Comparison of ENCODE assay signal across 8 cellular contexts in genomic region chr2:45009303-45009927, GRCh38. TPM values are rescaled to one million over a fixed set of nuclear protein-coding genes. Genes with fewer than 3 reads are reported as not detected.
DNase-seq lines count a peak whose midpoint lies in the region; ATAC-seq and TF ChIP-seq lines count a peak whose summit lies in the region.

Gene SIX2, minus strand, starts transcription at chr2:45009452. Its CDS starts 342 bp downstream, at chr2:45009110.

- peaks cover 44% of the 10 kb centered on the region for H3K4me1 Mint-ChIP-seq in WTC11
- H3K4me1 Mint-ChIP-seq in naive thymus-derived CD8-positive, alpha-beta T cell = peaks cover 16 to 55% (median 50%) of the 10 kb centered on the region in 4 donors

- DNase-seq in SIG-M5 treated with dmso at 0.1 percent for 504 hours (lab: John Stamatoyannopoulos, UW; ENCODE audit: unreplicated experiment) = peak; percentile 64
- DNase-seq in SIG-M5 (lab: John Stamatoyannopoulos, UW) = no peak
- DNase-seq in NCI-H1436 treated with DMSO at 0.1 percent for 48 hours (lab: John Stamatoyannopoulos, UW) = peak; percentile 95
- DNase-seq in WTC11 (ENCODE audit: low spot score) = peak; percentile 97
- DNase-seq in fibroblast of the conjunctiva (ENCODE audit: low read depth) = peak; percentile 91
- DNase-seq in naive thymus-derived CD8-positive, alpha-beta T cell = no peak
- DNase-seq in inferior parietal cortex (ENCODE audit: extremely low spot score) = no peak

- H3K27ac Mint-ChIP-seq in WTC11 = no peak within 1 kb of the TSS
- peak within 1 kb of the TSS in 1 of 10 donors; percentile 40 for H3K27ac Mint-ChIP-seq in naive thymus-derived CD8-positive, alpha-beta T cell

- CTCF ChIA-PET in WTC11 (lab: Charles Lee) = interaction anchor here (0.5 to 7.3 kb wide), 11 partner anchors 8 to 602 kb away, joined by 3 to 113 read pairs (median 4); partner anchors contain the start of gene SRBD1

- H3K9me3 Mint-ChIP-seq in WTC11 = no peaks in the 10 kb centered on the region
- peaks cover 0 to 2% (median 0%) of the 10 kb centered on the region in 9 donors for H3K9me3 Mint-ChIP-seq in naive thymus-derived CD8-positive, alpha-beta T cell

- peaks cover 93% of the 10 kb centered on the region for H3K27me3 Mint-ChIP-seq in WTC11 (ENCODE audit: low read depth)
- peaks cover 32 to 86% (median 56%) of the 10 kb centered on the region in 5 donors for H3K27me3 Mint-ChIP-seq in naive thymus-derived CD8-positive, alpha-beta T cell

- POLR2A ChIA-PET in WTC11 (lab: Charles Lee) = no interaction called here
- POLR2A ChIA-PET in naive thymus-derived CD8-positive, alpha-beta T cell (lab: Charles Lee) = no interaction called here

- peak; percentile 73 for ATAC-seq in WTC11
- ATAC-seq in naive thymus-derived CD8-positive, alpha-beta T cell = peak; percentile 18 to 23
- ATAC-seq in HG03442 (IDR thresholded peaks at IDR 0.05; ENCODE audit: unreplicated experiment) = no peak

- TF ChIP-seq CTCF in WTC11 (IDR thresholded peaks at IDR 0.05) = no peak

- H3K36me3 Mint-ChIP-seq in WTC11 = 0 out of 2 replicates have a peak, but pooled peaks cover 2% of the 10 kb centered on the region
- H3K36me3 Mint-ChIP-seq in naive thymus-derived CD8-positive, alpha-beta T cell = peaks cover 0 to 1% (median 0%) of the 10 kb centered on the region in 3 donors

- peak within 1 kb of the TSS; percentile 74 for H3K4me3 Mint-ChIP-seq in WTC11
- H3K4me3 Mint-ChIP-seq in naive thymus-derived CD8-positive, alpha-beta T cell = peak within 1 kb of the TSS; percentile 73 to 93 (median 78)

TF ChIP-seq in WTC11, 78 proteins besides CTCF, POLR2A, EP300 and RAD21 (continues in another document):
- no peak; the same call in 1 of the 2 replicates for TF ChIP-seq MAX (CRISPR knock-in tag; IDR thresholded peaks at IDR 0.05)
- no peak for TF ChIP-seq NFATC4 (CRISPR knock-in tag; IDR thresholded peaks at IDR 0.05)
- TF ChIP-seq SMAD3 (CRISPR knock-in tag; IDR thresholded peaks at IDR 0.05; ENCODE audit: borderline replicate concordance) = no peak
- TF ChIP-seq ERG (CRISPR knock-in tag; IDR thresholded peaks at IDR 0.05) = no peak
- TF ChIP-seq MXD4 (CRISPR knock-in tag; IDR thresholded peaks at IDR 0.05; ENCODE audit: borderline replicate concordance) = no peak
- no peak for TF ChIP-seq TCF7 (CRISPR knock-in tag; IDR thresholded peaks at IDR 0.05; ENCODE audit: low read depth)
- TF ChIP-seq FOXP4 (CRISPR knock-in tag; IDR thresholded peaks at IDR 0.05) = 0 out of 2 replicates have a peak, but pooled peaks have one; percentile 29
- peak; percentile 33; the same call in 1 of the 2 replicates for TF ChIP-seq NFYB (CRISPR knock-in tag; conservative IDR thresholded peaks at IDR 0.05; ENCODE audit: low read depth)
- TF ChIP-seq ZNF121 (CRISPR knock-in tag; IDR thresholded peaks at IDR 0.05) = no peak
- TF ChIP-seq ZNF532 (CRISPR knock-in tag; IDR thresholded peaks at IDR 0.05; ENCODE audit: borderline replicate concordance) = no peak
- TF ChIP-seq MYBL2 (CRISPR knock-in tag; IDR thresholded peaks at IDR 0.05) = no peak
- no peak for TF ChIP-seq ZNF425 (CRISPR knock-in tag; conservative IDR thresholded peaks at IDR 0.05)
- no peak for TF ChIP-seq E2F4 (CRISPR knock-in tag; IDR thresholded peaks at IDR 0.05; ENCODE audit: borderline replicate concordance, low read depth)

RNA-seq across cellular contexts. Expression of gene SIX2, which starts in this region (rescaled TPM):
- total RNA-seq in WTC11 (2021) = 1.2 to 1.7 TPM (median 1.5 TPM) in 3 replicates
- total RNA-seq in naive thymus-derived CD8-positive, alpha-beta T cell = not detected
- polyA plus RNA-seq in naive thymus-derived CD8-positive, alpha-beta T cell = not detected

Comparison
In these comparisons a context has a peak if more than half of its experiments do, and no peak if none do; other contexts are left out.
1. DNase-seq: peak in SIG-M5 treated with dmso at 0.1 percent for 504 hours (single experiment), NCI-H1436 treated with DMSO at 0.1 percent for 48 hours (single experiment), WTC11 (single experiment) and fibroblast of the conjunctiva (single experiment); none in SIG-M5 (single experiment), naive thymus-derived CD8-positive, alpha-beta T cell (0 of 10) and inferior parietal cortex (single experiment).
2. Peak in ATAC-seq in naive thymus-derived CD8-positive, alpha-beta T cell; RNA of the gene not detected or under 1 TPM.